In genomic region chr2:235964787-235965390, GRCh38 we compare ENCODE assay signal across 22 cellular contexts.
DNase-seq lines count a peak whose midpoint lies in the region; ATAC-seq, FAIRE-seq and TF ChIP-seq lines count a peak whose summit lies in the region.
"Had no signal": no experiment of that assay in that cellular context is flagged by ENCODE, and none has a peak within 500 bp of the region (broad histone marks: within the 10 kb centered on the region; RNA-seq: fewer than 3 reads in every experiment).

No MANE protein-coding gene starts in this region.

- H2BK15ac ChIP-seq in H1 (ENCODE audit: low read length), result no peak overlapping the region

- no peak for TF ChIP-seq RAD21 in HepG2 (CRISPR knock-in tag; IDR thresholded peaks at IDR 0.05)
- no peak for TF ChIP-seq RAD21 in H1 (IDR thresholded peaks at IDR 0.05 in 1 of 2, conservative IDR thresholded peaks at IDR 0.05 in 1 of 2; ENCODE audit: low read depth in 2 of 2, low read length in 2 of 2)

- H3K4me2 ChIP-seq in HepG2 (ENCODE audit: low read depth, low read length) (no peak overlapping the region), H1 (ENCODE audit: insufficient read depth in 1 of 2, low read depth in 2 of 2, low read length in 2 of 2) (no peak overlapping the region)
- H3K4me2 ChIP-seq: A549, GM23338 had no signal

- no peak overlapping the region for H3K27ac Mint-ChIP-seq in osteocyte (ENCODE audit: unreplicated experiment)
- H3K27ac Mint-ChIP-seq: CD4-positive, alpha-beta memory T cell; GM23338; HFFc6 had no signal

- H3K23ac ChIP-seq in H1 (ENCODE audit: insufficient read length), result no peak overlapping the region

- H2BK12ac ChIP-seq in H1 (ENCODE audit: low read depth, low read length), result peak overlapping the region; percentile 33; the same call in 1 of the 2 replicates

- POLR2A ChIA-PET in HepG2 (lab: Yijun Ruan, JAX) (no interaction called here), H1 (lab: Charles Lee; ENCODE audit: partially characterized antibody) (no interaction called here)

- H4K20me1 ChIP-seq in HepG2 (ENCODE audit: insufficient read depth, low read length) (no peaks in the 10 kb centered on the region), H1 (replicated peaks in 1 of 2; ENCODE audit: control insufficient read depth in 1 of 2, insufficient read depth in 2 of 2, low read length in 2 of 2) (peaks cover 0 to 2% of the 10 kb centered on the region in 2 experiments)

- TF ChIP-seq CTCF in HepG2 (CRISPR knock-in tag; IDR thresholded peaks at IDR 0.05) (no peak), right lobe of liver (IDR thresholded peaks at IDR 0.05) (no peak), H1 (IDR thresholded peaks at IDR 0.05; ENCODE audit: control extremely low read depth in 1 of 3, insufficient read depth in 1 of 3, low read depth in 1 of 3, low read length in 3 of 3) (no peak), sigmoid colon (IDR thresholded peaks at IDR 0.05) (no peak), brain microvascular endothelial cell (IDR thresholded peaks at IDR 0.05; ENCODE audit: low read depth, low read length, missing control alignments) (no peak), osteocyte (IDR thresholded peaks at IDR 0.05) (no peak)

- no peak overlapping the region for H3K4me3 Mint-ChIP-seq in osteocyte (ENCODE audit: unreplicated experiment)
- H3K4me3 Mint-ChIP-seq: GM23338, HFFc6 had no signal

- CTCF ChIA-PET in HepG2 (lab: Yijun Ruan, JAX; ENCODE audit: low intra/inter-chr PET ratio, low total read pairs), result no interaction called here
- CTCF ChIA-PET in H1 (lab: Charles Lee; ENCODE audit: partially characterized antibody), result interaction anchor here (0.6 to 3.0 kb wide), 10 partner anchors 8 to 236 kb away, joined by 3 to 10 read pairs (median 3); no protein-coding TSS in a partner anchor

- no peaks in the 10 kb centered on the region; the same call in none of the 2 replicates for H3K79me1 ChIP-seq in H1 (ENCODE audit: low read depth, low read length)

- no peak overlapping the region for H3K18ac ChIP-seq in H1 (ENCODE audit: extremely low read depth, low read length)

- H3K36me3 ChIP-seq in HepG2 (replicated peaks in 1 of 2; ENCODE audit: control insufficient read depth in 1 of 2, insufficient read depth in 2 of 2, low read length in 2 of 2), result peaks cover 11 to 24% of the 10 kb centered on the region in 2 experiments
- H3K36me3 ChIP-seq in right lobe of liver, result no peaks in the 10 kb centered on the region
- peaks cover 0 to 3% (median 0%) of the 10 kb centered on the region in 4 experiments; a peak in 1 of 8 replicates for H3K36me3 ChIP-seq in H1 (ENCODE audit: control insufficient read depth in 2 of 4, insufficient read depth in 4 of 4, low read length in 3 of 4)
- H3K36me3 ChIP-seq in sigmoid colon, result peaks cover 5 to 20% (median 10%) of the 10 kb centered on the region in 4 donors
- no peaks in the 10 kb centered on the region for H3K36me3 ChIP-seq in brain microvascular endothelial cell (replicated peaks)
- H3K36me3 ChIP-seq: BE2C had no signal

- H2BK5ac ChIP-seq in H1 (ENCODE audit: low read depth, low read length), result 0 out of 2 replicates have a peak overlapping the region, but pooled peaks have one; percentile 48

- H3K4me1 ChIP-seq in HepG2 (ENCODE audit: insufficient read depth, low read length) (no peaks in the 10 kb centered on the region), right lobe of liver (no peaks in the 10 kb centered on the region), H1 (replicated peaks in 1 of 4; ENCODE audit: control insufficient read depth in 3 of 4, insufficient read depth in 4 of 4, low read length in 3 of 4) (peaks cover 0 to 2% (median 0%) of the 10 kb centered on the region in 4 experiments; a peak in 2 of 7 replicates), sigmoid colon (no peaks in the 10 kb centered on the region)
- H3K4me1 ChIP-seq: A549, BE2C had no signal

- no peaks in the 10 kb centered on the region for H3K9me3 Mint-ChIP-seq in osteocyte (ENCODE audit: unreplicated experiment)
- H3K9me3 Mint-ChIP-seq: GM23338 had no signal

- H3K4ac ChIP-seq in H1 (replicated peaks; ENCODE audit: insufficient read length, low read depth, low read length), result no peak overlapping the region

- WGBS in HepG2 (ENCODE audit: low lambda C conversion rate), result 90% methylated on average over 13 of the region's 13 CpGs
- WGBS in right lobe of liver (ENCODE audit: insufficient coverage, low coverage, low lambda C conversion rate, missing lambda C conversion rate), result 70% methylated on average over 10 of the region's 13 CpGs
- WGBS in H1 (ENCODE audit: extremely low coverage in 1 of 2, insufficient coverage in 1 of 2, insufficient read length in 1 of 2, insufficient replicate concordance in 2 of 2, low coverage in 1 of 2, low lambda C conversion rate in 2 of 2, missing lambda C conversion rate in 1 of 2), 2 experiments, result 91% methylated on average over 13 of the region's 13 CpGs; no CpG with 5 or more reads in 1 of the 2 experiments
- whole genome bisulfite sequencing in sigmoid colon, 2 donors, result 83 to 92% methylated on average over 13 of the region's 13 CpGs

- H2BK20ac ChIP-seq in H1 (ENCODE audit: low read length), result no peak overlapping the region

- no peak overlapping the region for H3K14ac ChIP-seq in H1 (ENCODE audit: insufficient read length)

- DNase-seq in HepG2 (ENCODE audit: low spot score) (no peak), right lobe of liver (no peak), H1 (ENCODE audit: low read depth in 1 of 2, low spot score in 2 of 2) (no peak), sigmoid colon (peak; percentile 46), brain microvascular endothelial cell (no peak), SKM-1 (lab: John Stamatoyannopoulos, UW; ENCODE audit: unreplicated experiment) (no peak), osteocyte (ENCODE audit: extremely low spot score, unreplicated experiment) (no peak)
- DNase-seq: BE2C; CD4-positive, alpha-beta memory T cell; COR-L47; DMS153; DMS79 treated with DMSO at 0.1 percent for 48 hours; EL; HCEC 1CT; HFFc6; IMR-90 had no signal

- H3K27me3 Mint-ChIP-seq in osteocyte (ENCODE audit: unreplicated experiment), result no peaks in the 10 kb centered on the region

- H3K27me3 ChIP-seq in HepG2 (ENCODE audit: control insufficient read depth in 1 of 2, insufficient read depth in 2 of 2, low read length in 2 of 2) (no peaks in the 10 kb centered on the region), right lobe of liver (no peaks in the 10 kb centered on the region), H1 (replicated peaks in 1 of 4; ENCODE audit: control insufficient read depth in 3 of 4, extremely low read depth in 1 of 4, insufficient read depth in 3 of 4, low read length in 3 of 4) (no peaks in the 10 kb centered on the region), sigmoid colon (no peaks in the 10 kb centered on the region), brain microvascular endothelial cell (replicated peaks) (no peaks in the 10 kb centered on the region)
- H3K27me3 ChIP-seq: BE2C had no signal

- in situ Hi-C loops in HepG2 (cut with HindIII; ENCODE audit: extremely low pct_ligation_motif_present, low pct_unique_long_range_greater_than_20kb) (no loop called here), brain microvascular endothelial cell (cut with HindIII; ENCODE audit: low pct_ligation_motif_present, low sequenced_read_pairs) (no loop called here)

- H4K91ac ChIP-seq in H1 (replicated peaks; ENCODE audit: insufficient read length, low read length), result no peak overlapping the region

- no peak overlapping the region for H4K5ac ChIP-seq in H1 (ENCODE audit: insufficient read length, low read depth, low read length)

- H4K8ac ChIP-seq in H1 (ENCODE audit: extremely low read depth, insufficient read depth, low read length), result no peak overlapping the region

- TF ChIP-seq POLR2A in HepG2 (IDR thresholded peaks at IDR 0.05; ENCODE audit: insufficient read depth in 1 of 2, low read depth in 2 of 2, low read length in 2 of 2) (no peak), right lobe of liver (IDR thresholded peaks at IDR 0.05) (no peak), H1 (IDR thresholded peaks at IDR 0.05; ENCODE audit: control extremely low read depth in 1 of 2, low read depth in 2 of 2, low read length in 2 of 2) (no peak), sigmoid colon (IDR thresholded peaks at IDR 0.05) (no peak)

- H3K4me3 ChIP-seq in HepG2 (replicated peaks in 1 of 3; ENCODE audit: insufficient read depth in 1 of 3, low read depth in 2 of 3, low read length in 3 of 3), result no peak overlapping the region
- no peak overlapping the region for H3K4me3 ChIP-seq in right lobe of liver
- no peak overlapping the region for H3K4me3 ChIP-seq in H1 (ENCODE audit: extremely low read depth in 1 of 4, insufficient read depth in 2 of 4, low read depth in 3 of 4, low read length in 4 of 4)
- H3K4me3 ChIP-seq in sigmoid colon, result no peak overlapping the region
- no peak overlapping the region for H3K4me3 ChIP-seq in brain microvascular endothelial cell (ENCODE audit: low read depth, low read length)
- H3K4me3 ChIP-seq: A549, GM23338 had no signal

- intact Hi-C loops in HepG2 (cut with micrococcal nuclease; ENCODE audit: unreplicated experiment) (loop anchor here (10.0 kb wide), 1 partner anchor 1970 kb away; no protein-coding TSS in a partner anchor), right lobe of liver (cut with DNase I) (no loop called here), sigmoid colon (cut with DNase I) (no loop called here)

- ATAC-seq in HepG2 (no peak), right lobe of liver (no peak)
- ATAC-seq: A549, GM23338 had no signal

- H3K23me2 ChIP-seq in H1 (ENCODE audit: low read depth, low read length), result no peaks in the 10 kb centered on the region

- H3K27ac ChIP-seq in HepG2 (ENCODE audit: extremely low read length, insufficient read depth, low read length) (no peak overlapping the region), right lobe of liver (no peak overlapping the region), H1 (ENCODE audit: low read depth, low read length) (no peak overlapping the region), sigmoid colon (no peak overlapping the region), brain microvascular endothelial cell (no peak overlapping the region)
- H3K27ac ChIP-seq: A549, C4-2B had no signal

- no peak overlapping the region for H2AFZ ChIP-seq in HepG2 (ENCODE audit: low read length)
- no peak overlapping the region for H2AFZ ChIP-seq in H1 (ENCODE audit: low read length)
- H2AFZ ChIP-seq: GM23338 had no signal

- TF ChIP-seq EP300 in HepG2 (IDR thresholded peaks at IDR 0.05; ENCODE audit: low read depth in 2 of 2, low read length in 2 of 2), result no peak
- no peak for TF ChIP-seq EP300 in HepG2 (CRISPR knock-in tag; IDR thresholded peaks at IDR 0.05; ENCODE audit: borderline replicate concordance)
- no peak for TF ChIP-seq EP300 in H1 (IDR thresholded peaks at IDR 0.05; ENCODE audit: borderline replicate concordance in 1 of 2, low read depth in 2 of 2, low read length in 2 of 2)
- no peak for TF ChIP-seq EP300 in sigmoid colon (IDR thresholded peaks at IDR 0.05)

- no peak overlapping the region for H3K56ac ChIP-seq in H1 (replicated peaks; ENCODE audit: insufficient read length, low read depth, low read length)

- H3K9ac ChIP-seq in HepG2 (ENCODE audit: insufficient read depth, low read depth, low read length), result no peak overlapping the region
- no peak overlapping the region; a peak in 1 of 7 replicates for H3K9ac ChIP-seq in H1 (replicated peaks in 1 of 4; ENCODE audit: extremely low read depth in 1 of 4, low read depth in 3 of 4, low read length in 3 of 4)

- H2AK5ac ChIP-seq in H1 (ENCODE audit: low read depth, low read length), result peak overlapping the region; percentile 17; the same call in 1 of the 2 replicates

- H2BK120ac ChIP-seq in H1 (replicated peaks; ENCODE audit: low read depth, low read length), result no peak overlapping the region

- FAIRE-seq in HepG2 (lab: Jason Lieb, UNC) (no peak), H1 (lab: Jason Lieb, UNC) (no peak)
- FAIRE-seq: A549, D721Med, G401.6, GM12891 had no signal

- H3K79me2 ChIP-seq in HepG2 (ENCODE audit: insufficient read depth, low read length), result no peaks in the 10 kb centered on the region
- no peaks in the 10 kb centered on the region for H3K79me2 ChIP-seq in H1 (ENCODE audit: control insufficient read depth in 1 of 2, insufficient read depth in 2 of 2, low read length in 2 of 2)

- no peaks in the 10 kb centered on the region for H3K9me3 ChIP-seq in HepG2 (ENCODE audit: low read length)
- H3K9me3 ChIP-seq in right lobe of liver, result no peaks in the 10 kb centered on the region
- no peaks in the 10 kb centered on the region for H3K9me3 ChIP-seq in H1 (ENCODE audit: insufficient read depth in 2 of 2, low read depth in 1 of 2, low read length in 1 of 2)
- H3K9me3 ChIP-seq in sigmoid colon, result no peaks in the 10 kb centered on the region
- H3K9me3 ChIP-seq: A549, BE2C had no signal

- no TSS peak for BruUV-seq in HepG2 (replicated peaks; lab: Mats Ljungman, UMichigan)

- H3K4me1 Mint-ChIP-seq in osteocyte (ENCODE audit: unreplicated experiment), result peaks cover 5% of the 10 kb centered on the region
- H3K4me1 Mint-ChIP-seq: CD4-positive, alpha-beta memory T cell had no signal

- peaks cover 16% of the 10 kb centered on the region for H3K36me3 Mint-ChIP-seq in osteocyte (ENCODE audit: unreplicated experiment)
- H3K36me3 Mint-ChIP-seq: CD4-positive, alpha-beta memory T cell had no signal
